8 cellular contexts compared by ENCODE assay signal in genomic region chr14:68976160-68977067, GRCh38. TPM values are rescaled to one million over a fixed set of nuclear protein-coding genes. Genes with fewer than 3 reads are reported as not detected.
DNase-seq lines count a peak whose midpoint lies in the region; ATAC-seq and TF ChIP-seq lines count a peak whose summit lies in the region.

No MANE protein-coding gene starts in this region.

- no peak for ATAC-seq in GM19328 (IDR thresholded peaks at IDR 0.05; ENCODE audit: unreplicated experiment)
- ATAC-seq in activated naive CD4-positive, alpha-beta T cell treated with anti-CD3 and anti-CD28 coated beads, Interleukin-2, amount 50 U/mL, for 72 hours = no peak

- H3K4me3 ChIP-seq in HUES64 (ENCODE audit: low read length) = peak overlapping the region; percentile 99
- peak overlapping the region; percentile 93 for H3K4me3 ChIP-seq in iPS-15b (ENCODE audit: low read depth, low read length)
- peak overlapping the region; percentile 69 to 91 (median 84) for H3K4me3 ChIP-seq in stomach

- H3K36me3 Mint-ChIP-seq in activated naive CD4-positive, alpha-beta T cell treated with anti-CD3 and anti-CD28 coated beads, Interleukin-2, amount 50 U/mL, for 72 hours = peaks cover 19 to 59% of the 10 kb centered on the region in 2 donors

- TF ChIP-seq CTCF in stomach (IDR thresholded peaks at IDR 0.05) = no peak

- 81% methylated on average over 13 of the region's 13 CpGs for WGBS in HUES64
- 36 to 47% (median 41%) methylated on average over 13 of the region's 13 CpGs for WGBS in stomach, 5 donors

- no peak for TF ChIP-seq EP300 in stomach (IDR thresholded peaks at IDR 0.05)

- peak overlapping the region; percentile 99 for H3K27ac ChIP-seq in HUES64 (ENCODE audit: low read depth, low read length)
- peak overlapping the region; percentile 94 to 98 (median 97) for H3K27ac ChIP-seq in stomach

- H3K36me3 ChIP-seq in HUES64 (ENCODE audit: insufficient read depth, low read length) (peaks cover 53% of the 10 kb centered on the region), iPS-15b (ENCODE audit: control insufficient read depth, insufficient read depth, low read length) (peaks cover 18% of the 10 kb centered on the region), stomach (peaks cover 4 to 35% (median 20%) of the 10 kb centered on the region in 4 donors)

- intact Hi-C loops in stomach (cut with DNase I; ENCODE audit: low total_unique reads) = no loop called here

- H3K27ac Mint-ChIP-seq in activated naive CD4-positive, alpha-beta T cell treated with anti-CD3 and anti-CD28 coated beads, Interleukin-2, amount 50 U/mL, for 72 hours = peak overlapping the region in 1 of 2 donors; percentile 87

- H3K27me3 ChIP-seq in HUES64 (ENCODE audit: insufficient read depth, low read length) (0 out of 2 replicates have a peak, but pooled peaks cover 5% of the 10 kb centered on the region), iPS-15b (ENCODE audit: control insufficient read depth, insufficient read depth, low read length) (peaks cover 6% of the 10 kb centered on the region), stomach (no peaks in the 10 kb centered on the region)

- H3K4me1 ChIP-seq in HUES64 (ENCODE audit: insufficient read depth, low read length) (peaks cover 32% of the 10 kb centered on the region), iPS-15b (ENCODE audit: control insufficient read depth, insufficient read depth, low read length) (peaks cover 18% of the 10 kb centered on the region), stomach (peaks cover 56 to 77% (median 68%) of the 10 kb centered on the region in 4 donors)

- no peak for TF ChIP-seq POLR2A in stomach (IDR thresholded peaks at IDR 0.05)

- DNase-seq in astrocyte of the hippocampus (ENCODE audit: low read depth, low spot score) (peak; percentile 50), stomach (no peak), NCI-H1417 (lab: John Stamatoyannopoulos, UW) (no peak), inferior parietal cortex (ENCODE audit: extremely low spot score) (no peak)
- DNase-seq in activated naive CD4-positive, alpha-beta T cell treated with anti-CD3 and anti-CD28 coated beads, Interleukin-2, amount 50 U/mL, for 72 hours (ENCODE audit: low spot score in 2 of 2) = no peak

- H3K9ac ChIP-seq in HUES64 (ENCODE audit: low read depth, low read length) (peak overlapping the region; percentile 76; the same call in 1 of the 2 replicates), iPS-15b (ENCODE audit: low read depth, low read length) (peak overlapping the region; percentile 42)

- H3K9me3 ChIP-seq in HUES64 (ENCODE audit: insufficient read depth, low read depth, low read length) = no peaks in the 10 kb centered on the region
- H3K9me3 ChIP-seq in iPS-15b (ENCODE audit: control insufficient read depth, insufficient read depth, low read length) = no peaks in the 10 kb centered on the region
- no peaks in the 10 kb centered on the region for H3K9me3 ChIP-seq in stomach

- peaks cover 4 to 20% of the 10 kb centered on the region in 2 donors for H3K9me3 Mint-ChIP-seq in activated naive CD4-positive, alpha-beta T cell treated with anti-CD3 and anti-CD28 coated beads, Interleukin-2, amount 50 U/mL, for 72 hours

RNA-seq across cellular contexts. Expression of gene ACTN1, which starts 2.7 kb away (rescaled TPM):
- 156 TPM for polyA plus RNA-seq in HUES64 (2013, experiment 1 of 2)
- 157 TPM for polyA plus RNA-seq in HUES64 (2013, experiment 2 of 2)
- 100 to 1,000 TPM; 191 to 504 (median 237) TPM for total RNA-seq in stomach
- polyA plus RNA-seq in stomach = 10 to 100 TPM; 25.7 to 87.7 (median 43.6) TPM
- total RNA-seq in activated naive CD4-positive, alpha-beta T cell treated with anti-CD3 and anti-CD28 coated beads, Interleukin-2, amount 50 U/mL, for 72 hours = 100 to 1,000 TPM; 106 to 120 TPM
